ENCODE assay signal across 12 cellular contexts in the genomic region with DNA sequence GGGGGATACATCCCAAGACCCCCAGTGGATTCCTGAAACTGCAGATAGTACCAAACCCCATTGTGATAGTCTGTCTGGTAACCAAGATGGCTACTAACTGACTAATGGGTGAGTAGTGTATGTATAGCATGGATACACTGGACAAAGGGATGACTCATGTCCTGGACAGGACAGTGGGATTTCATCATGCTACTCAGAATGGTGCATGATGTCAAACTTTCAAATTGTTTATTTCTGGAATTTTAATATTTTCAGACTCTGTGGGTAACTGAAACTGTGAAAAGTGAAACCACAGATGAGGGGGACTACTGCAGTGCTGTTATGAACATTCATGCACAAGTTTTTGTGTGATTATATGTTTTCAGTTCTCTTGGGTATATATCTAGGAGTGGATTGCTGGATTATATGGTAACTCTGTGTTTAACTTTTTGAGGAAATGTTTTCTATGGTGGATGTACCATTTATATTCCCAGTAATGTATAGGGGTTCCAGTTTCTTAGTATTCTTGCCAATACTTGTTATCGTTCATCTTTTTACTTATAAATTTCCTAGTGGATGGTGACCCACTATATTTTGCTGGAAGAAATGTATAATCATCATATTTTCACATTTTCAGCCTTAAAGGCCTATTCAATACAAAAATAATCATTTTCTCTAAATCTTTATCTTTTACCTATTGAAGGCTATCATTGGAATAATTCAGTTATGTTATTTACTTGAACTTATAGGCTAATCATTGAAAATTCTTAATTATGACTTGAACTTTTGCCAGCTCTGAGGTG.
DNase-seq lines count a peak whose midpoint lies in the region; ATAC-seq and TF ChIP-seq lines count a peak whose summit lies in the region.
"Had no signal": no experiment of that assay in that cellular context is flagged by ENCODE, and none has a peak within 500 bp of the region (broad histone marks: within the 10 kb centered on the region; RNA-seq: fewer than 3 reads in every experiment).

No MANE protein-coding gene starts in this region.

- H3K4me3 ChIP-seq in colonic mucosa, result no peak overlapping the region
- H3K4me3 ChIP-seq: right atrium auricular region had no signal

- no peak overlapping the region for H3K27ac ChIP-seq in colonic mucosa
- H3K27ac ChIP-seq: right atrium auricular region had no signal

- H3K27ac Mint-ChIP-seq in chondrocyte (ENCODE audit: unreplicated experiment), result peak overlapping the region; percentile 60
- H3K27ac Mint-ChIP-seq: CD4-positive, alpha-beta T cell; dendritic cell treated with granulocyte-macrophage colony-stimulating factor and Interleukin-4, amounts not matched to agents 40 ng/mL and 50 ng/mL, for 4 days had no signal

- TF ChIP-seq CTCF in chondrocyte (IDR thresholded peaks at IDR 0.05), result no peak
- no peak for TF ChIP-seq CTCF in colonic mucosa (IDR thresholded peaks at IDR 0.05)

- DNase-seq in A172 (ENCODE audit: low spot score) (peak; percentile 86), chondrocyte (ENCODE audit: low spot score) (no peak), colonic mucosa (no peak)
- DNase-seq in stimulated activated CD4-positive, alpha-beta T cell treated with anti-CD3 and anti-CD28 coated beads, Interleukin-4, amount 100 ng/mL, for 1 hour, result no peak
- DNase-seq: CD4-positive, alpha-beta T cell; NCI-H345 had no signal

- H3K27me3 Mint-ChIP-seq in chondrocyte (ENCODE audit: low read depth), result no peaks in the 10 kb centered on the region
- H3K27me3 Mint-ChIP-seq: CD4-positive, alpha-beta T cell; dendritic cell treated with granulocyte-macrophage colony-stimulating factor and Interleukin-4, amounts not matched to agents 40 ng/mL and 50 ng/mL, for 4 days had no signal

- no peak overlapping the region for H3K9ac ChIP-seq in colonic mucosa (ENCODE audit: low read depth in 2 of 2, low read length in 2 of 2)

- H3K4me1 ChIP-seq in colonic mucosa, result no peaks in the 10 kb centered on the region
- H3K4me1 ChIP-seq: right atrium auricular region had no signal

- ATAC-seq in GM19438 (IDR thresholded peaks at IDR 0.05; ENCODE audit: low read depth, unreplicated experiment) (peak; percentile 70), HG03469 (IDR thresholded peaks at IDR 0.05; ENCODE audit: unreplicated experiment) (peak; percentile 60), HG03159 (IDR thresholded peaks at IDR 0.05; ENCODE audit: unreplicated experiment) (no peak), HG03139 (IDR thresholded peaks at IDR 0.05; ENCODE audit: unreplicated experiment) (no peak)

- H3K4me1 Mint-ChIP-seq in chondrocyte (ENCODE audit: low read depth), result peaks cover 12% of the 10 kb centered on the region

- no peak overlapping the region for H3K4me3 Mint-ChIP-seq in chondrocyte (ENCODE audit: unreplicated experiment)
- H3K4me3 Mint-ChIP-seq: CD4-positive, alpha-beta T cell; dendritic cell treated with granulocyte-macrophage colony-stimulating factor and Interleukin-4, amounts not matched to agents 40 ng/mL and 50 ng/mL, for 4 days had no signal

- H3K9me3 ChIP-seq in colonic mucosa, result no peaks in the 10 kb centered on the region

- no peaks in the 10 kb centered on the region for H3K36me3 ChIP-seq in colonic mucosa
- H3K36me3 ChIP-seq: right atrium auricular region had no signal

- intact Hi-C loops in colonic mucosa (cut with DNase I), result no loop called here

- H3K36me3 Mint-ChIP-seq in chondrocyte (ENCODE audit: low read depth), result peaks cover 3% of the 10 kb centered on the region

- H3K9me3 Mint-ChIP-seq in chondrocyte (ENCODE audit: low read depth), result peaks cover 18% of the 10 kb centered on the region

- H3K27me3 ChIP-seq in colonic mucosa, result no peaks in the 10 kb centered on the region
- H3K27me3 ChIP-seq: right atrium auricular region had no signal

Comparison
In these comparisons a context has a peak if more than half of its experiments do, and no peak if none do; other contexts are left out.
1. ATAC-seq: peak in GM19438 (single experiment) and HG03469 (single experiment); none in HG03159 (single experiment) and HG03139 (single experiment).